In the genomic region with DNA sequence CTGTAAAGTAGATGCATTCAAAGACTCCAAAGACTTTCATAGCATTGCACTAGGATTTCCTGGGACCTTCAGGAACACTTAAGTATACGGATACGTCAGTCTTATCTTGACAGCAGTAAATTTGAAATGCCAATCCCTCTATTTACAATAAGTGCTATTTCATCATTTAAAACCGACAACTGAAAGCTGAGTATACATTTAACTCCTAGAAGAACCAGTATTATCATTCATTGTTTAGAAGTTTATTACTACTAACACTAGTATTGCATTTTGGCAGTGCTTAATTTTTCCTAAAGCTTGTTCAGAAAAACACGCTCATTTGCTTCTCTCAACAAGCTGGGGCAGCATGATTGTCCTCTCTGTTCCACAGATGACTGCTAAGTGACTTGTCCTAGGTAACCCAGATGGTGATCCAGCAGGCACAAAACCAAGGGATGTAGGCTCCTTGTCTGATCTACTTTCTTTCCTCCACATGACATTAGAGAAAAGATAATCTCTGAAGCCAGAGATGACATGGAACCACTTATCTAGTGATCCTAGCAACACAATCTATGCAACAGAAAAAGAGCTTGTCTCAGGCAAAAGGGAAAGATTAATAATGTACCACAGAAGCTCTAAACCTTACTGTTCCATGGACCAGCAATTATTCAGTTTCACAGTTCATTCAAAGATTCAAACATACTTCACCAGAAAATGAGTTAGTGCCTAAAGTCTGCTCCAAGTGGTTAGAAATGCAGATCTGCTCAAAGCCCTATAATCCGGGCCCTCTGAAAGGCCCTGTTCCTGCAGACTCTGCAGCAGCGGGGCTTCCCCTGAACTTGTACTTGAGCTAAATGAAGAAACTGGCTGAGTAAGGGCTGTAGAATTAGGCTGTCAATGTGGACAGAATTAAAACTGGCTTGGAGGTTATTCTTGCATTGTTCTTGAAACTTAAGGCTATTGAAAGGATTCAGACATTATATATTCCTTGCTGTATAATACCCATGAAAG, we compare ENCODE assay signal across 8 cellular contexts. TPM values are rescaled to one million over a fixed set of nuclear protein-coding genes. Genes with fewer than 3 reads are reported as not detected.
A peak's percentile ranks its signal among the peaks of the same experiment; 100 is the strongest.
DNase-seq lines count a peak whose midpoint lies in the region; ATAC-seq and TF ChIP-seq lines count a peak whose summit lies in the region.

No MANE protein-coding gene starts in this region.

- intact Hi-C loops in Calu3 (cut with micrococcal nuclease; ENCODE audit: unreplicated experiment): no loop called here

- BruUV-seq in Calu3 (replicated peaks; lab: Mats Ljungman, UMichigan): no TSS peak

- H3K27me3 Mint-ChIP-seq in Calu3 (ENCODE audit: unreplicated experiment): no peaks in the 10 kb centered on the region
- H3K27me3 Mint-ChIP-seq in naive thymus-derived CD8-positive, alpha-beta T cell: no peaks in the 10 kb centered on the region

- H3K27ac ChIP-seq in OCI-LY3 (ENCODE audit: low read length): peak overlapping the region; percentile 89

- no peaks in the 10 kb centered on the region for H3K9me3 Mint-ChIP-seq in Calu3 (ENCODE audit: low read depth, unreplicated experiment)
- H3K9me3 Mint-ChIP-seq in naive thymus-derived CD8-positive, alpha-beta T cell: no peaks in the 10 kb centered on the region

- peaks cover 12% of the 10 kb centered on the region for H3K36me3 ChIP-seq in OCI-LY3 (replicated peaks; ENCODE audit: low read depth, low read length)

- H3K27me3 ChIP-seq in OCI-LY3 (ENCODE audit: low read depth, low read length): no peaks in the 10 kb centered on the region

- ATAC-seq in GM21576 (IDR thresholded peaks at IDR 0.05; ENCODE audit: unreplicated experiment): peak; percentile 31
- ATAC-seq in naive thymus-derived CD8-positive, alpha-beta T cell: peak; percentile 25 to 35

- POLR2A ChIA-PET in naive thymus-derived CD8-positive, alpha-beta T cell (lab: Charles Lee): interaction anchor here (0.6 to 5.4 kb wide), 8 partner anchors 15 to 325 kb away, joined by 3 to 28 read pairs (median 4); no protein-coding TSS in a partner anchor

- CTCF ChIA-PET in Calu3 (lab: Charles Lee): interaction anchor here (0.5 to 1.6 kb wide), 5 partner anchors 11 to 225 kb away, joined by 3 to 6 read pairs (median 4); no protein-coding TSS in a partner anchor

- peaks cover 41% of the 10 kb centered on the region for H3K36me3 Mint-ChIP-seq in Calu3 (ENCODE audit: insufficient read depth, unreplicated experiment)
- peaks cover 11 to 50% (median 16%) of the 10 kb centered on the region in 3 donors for H3K36me3 Mint-ChIP-seq in naive thymus-derived CD8-positive, alpha-beta T cell

- TF ChIP-seq CTCF in Calu3 (IDR thresholded peaks at IDR 0.05; ENCODE audit: unreplicated experiment): no peak
- TF ChIP-seq CTCF in OCI-LY3 (IDR thresholded peaks at IDR 0.05; ENCODE audit: low read depth, low read length): no peak
- TF ChIP-seq CTCF in cardiac fibroblast (IDR thresholded peaks at IDR 0.05; ENCODE audit: low read depth, low read length): no peak

- H3K9ac ChIP-seq in OCI-LY3 (ENCODE audit: low read length): peak overlapping the region; percentile 12; the same call in 1 of the 2 replicates

- H3K27ac Mint-ChIP-seq in Calu3 (ENCODE audit: unreplicated experiment): peak overlapping the region; percentile 70
- H3K27ac Mint-ChIP-seq in naive thymus-derived CD8-positive, alpha-beta T cell: peak overlapping the region in 9 of 10 donors; percentile 11 to 99 (median 96)

- H2AFZ ChIP-seq in OCI-LY3 (ENCODE audit: low read depth, low read length): no peak overlapping the region

- peak overlapping the region; percentile 96 for H3K4me2 ChIP-seq in OCI-LY3 (ENCODE audit: low read length)

- peak overlapping the region; percentile 95 for H3K4me3 Mint-ChIP-seq in Calu3 (ENCODE audit: low read depth, unreplicated experiment)
- H3K4me3 Mint-ChIP-seq in naive thymus-derived CD8-positive, alpha-beta T cell: peak overlapping the region; percentile 91 to 99 (median 96)

- H3K4me1 Mint-ChIP-seq in Calu3 (ENCODE audit: low read depth, unreplicated experiment): peaks cover 38% of the 10 kb centered on the region
- H3K4me1 Mint-ChIP-seq in naive thymus-derived CD8-positive, alpha-beta T cell: peaks cover 53 to 93% (median 76%) of the 10 kb centered on the region in 4 donors

- peaks cover 16% of the 10 kb centered on the region for H4K20me1 ChIP-seq in OCI-LY3 (ENCODE audit: insufficient read depth, low read length)

- H3K9me3 ChIP-seq in OCI-LY3 (ENCODE audit: insufficient read depth, low read length): no peaks in the 10 kb centered on the region

- DNase-seq in Calu3: no peak
- peak; percentile 61 to 70 for DNase-seq in cardiac fibroblast (ENCODE audit: low read depth in 2 of 2)
- DNase-seq in naive thymus-derived CD8-positive, alpha-beta T cell: peak in 8 of 10 donors; percentile 17 to 50 (median 32)
- no peak for DNase-seq in SW 1271 (lab: John Stamatoyannopoulos, UW)
- DNase-seq in NCI-H345 treated with DMSO at 0.1 percent for 48 hours (lab: John Stamatoyannopoulos, UW; ENCODE audit: unreplicated experiment): no peak
- DNase-seq in NCI-H446 (lab: John Stamatoyannopoulos, UW): no peak

- H3K4me3 ChIP-seq in OCI-LY3 (ENCODE audit: low read length) (peak overlapping the region; percentile 86), cardiac fibroblast (replicated peaks in 1 of 2; ENCODE audit: low read depth in 2 of 2, low read length in 2 of 2) (peak overlapping the region in 1 of 2 donors; percentile 66)

- peaks cover 86% of the 10 kb centered on the region for H3K79me2 ChIP-seq in OCI-LY3 (ENCODE audit: low read length)

- peaks cover 48% of the 10 kb centered on the region for H3K4me1 ChIP-seq in OCI-LY3 (ENCODE audit: low read length)

RNA-seq across cellular contexts. Expression of a gene that starts 5.2 kb away (rescaled TPM):
- total RNA-seq in Calu3 (2022): 16.7 and 22.7 TPM in 2 replicates
- total RNA-seq in naive thymus-derived CD8-positive, alpha-beta T cell: 10 to 100 TPM; 68.2 to 68.5 TPM
- polyA plus RNA-seq in naive thymus-derived CD8-positive, alpha-beta T cell: 10 to 100 TPM in 2 of 3 donors, 1 to 10 TPM in 1; 6.6 to 33.0 (median 15.3) TPM

RNA-seq across cellular contexts. Expression of a gene that starts 51.9 kb away (rescaled TPM):
- 20.1 and 23.3 TPM in 2 replicates for total RNA-seq in Calu3 (2022)
- total RNA-seq in naive thymus-derived CD8-positive, alpha-beta T cell: 10 to 100 TPM; 31.9 to 36.0 TPM
- 10 to 100 TPM; 14.2 to 21.4 (median 18.0) TPM for polyA plus RNA-seq in naive thymus-derived CD8-positive, alpha-beta T cell

RNA-seq across cellular contexts. Expression of a gene that starts 52.0 kb away (rescaled TPM):
- 9.3 and 11.6 TPM in 2 replicates for total RNA-seq in Calu3 (2022)
- 10 to 100 TPM; 12.5 to 13.4 TPM for total RNA-seq in naive thymus-derived CD8-positive, alpha-beta T cell
- 1 to 10 TPM; 1.4 to 5.4 (median 2.8) TPM for polyA plus RNA-seq in naive thymus-derived CD8-positive, alpha-beta T cell

Comparison
In these comparisons a context has a peak if more than half of its experiments do, and no peak if none do; other contexts are left out.
1. DNase-seq: peak in cardiac fibroblast (2 of 2) and naive thymus-derived CD8-positive, alpha-beta T cell (8 of 10); none in Calu3 (single experiment), SW 1271 (0 of 2), NCI-H345 treated with DMSO at 0.1 percent for 48 hours (single experiment) and NCI-H446 (0 of 2).